20 cellular contexts compared by ENCODE assay signal in the genomic region with DNA sequence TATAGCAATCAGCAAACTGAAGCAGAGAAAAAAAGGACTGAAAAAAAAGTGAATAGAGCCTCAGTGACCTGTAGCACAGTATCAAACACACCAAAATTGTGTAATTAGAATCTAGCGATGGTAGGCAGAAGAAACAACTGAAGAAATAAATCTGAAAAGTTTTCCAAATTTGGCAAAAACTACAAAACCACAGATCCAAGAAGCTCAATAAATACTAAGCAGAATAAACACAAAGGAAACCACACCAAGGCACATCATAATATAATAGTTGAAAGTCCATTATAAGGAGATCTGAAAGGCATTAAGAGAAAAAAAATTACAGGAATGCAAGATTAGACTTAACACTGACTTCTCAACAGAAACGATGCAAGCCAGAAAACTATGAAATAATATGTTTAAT. TPM values are rescaled to one million over a fixed set of nuclear protein-coding genes. Genes with fewer than 3 reads are reported as not detected.
DNase-seq lines count a peak whose midpoint lies in the region; ATAC-seq and TF ChIP-seq lines count a peak whose summit lies in the region.
"Had no signal": no experiment of that assay in that cellular context is flagged by ENCODE, and none has a peak within 500 bp of the region (broad histone marks: within the 10 kb centered on the region; RNA-seq: fewer than 3 reads in every experiment).

No MANE protein-coding gene starts in this region.

- DNase-seq in EL, result peak; percentile 9
- DNase-seq in adipocyte (ENCODE audit: low read depth), result no peak
- peak; percentile 30 for DNase-seq in myocyte (ENCODE audit: low read depth)
- no peak for DNase-seq in activated effector memory CD4-positive, alpha-beta T cell treated with Interleukin-2 at 50 U/mL for 16 hours
- no peak for DNase-seq in T-cell
- DNase-seq: BE2C; CD8-positive, alpha-beta memory T cell; GF-D8; GOT3; KG1; MG63; NCI-H1092 treated with DMSO at 0.1 percent for 48 hours; NCI-H1694; NCI-H226; NCI-H524 treated with DMSO at 0.1 percent for 48 hours had no signal

- H3K9me3 ChIP-seq in adipocyte (ENCODE audit: control insufficient read depth, low read length), result no peaks in the 10 kb centered on the region
- H3K9me3 ChIP-seq: BE2C, MG63, SJSA1 had no signal

- POLR2A ChIA-PET in T-cell (lab: Charles Lee), result no interaction called here

- ATAC-seq in GM18505 (IDR thresholded peaks at IDR 0.05; ENCODE audit: unreplicated experiment) (no peak), T-cell (replicated peaks in 1 of 4) (no peak)
- ATAC-seq: HepG2 had no signal

- H3K27me3 Mint-ChIP-seq in T-cell, result peaks cover 0 to 7% of the 10 kb centered on the region in 2 donors

- peak overlapping the region; percentile 16 for H2AFZ ChIP-seq in ACC112 (ENCODE audit: low read length, unreplicated experiment)

- no peak overlapping the region for H3K27ac Mint-ChIP-seq in T-cell
- H3K27ac Mint-ChIP-seq: CD8-positive, alpha-beta memory T cell had no signal

- H3K4me1 ChIP-seq in ACC112 (ENCODE audit: control insufficient read depth, insufficient read depth, low read length, unreplicated experiment), result no peaks in the 10 kb centered on the region
- H3K4me1 ChIP-seq in adipocyte (ENCODE audit: control insufficient read depth, insufficient read depth, low read length), result peaks cover 18% of the 10 kb centered on the region
- H3K4me1 ChIP-seq: BE2C, SJSA1 had no signal

- H3K9ac ChIP-seq in adipocyte (ENCODE audit: low read length), result peak overlapping the region; percentile 47

- CTCF ChIA-PET in T-cell (lab: Charles Lee), result no interaction called here

- no peak overlapping the region for H3K27ac ChIP-seq in ACC112 (ENCODE audit: low read depth, low read length)
- H3K27ac ChIP-seq: SJSA1 had no signal

- no peaks in the 10 kb centered on the region for H3K9me3 Mint-ChIP-seq in T-cell
- H3K9me3 Mint-ChIP-seq: CD8-positive, alpha-beta memory T cell had no signal

- H3K36me3 ChIP-seq in ACC112 (ENCODE audit: insufficient read depth, low read length) (no peaks in the 10 kb centered on the region), adipocyte (ENCODE audit: control insufficient read depth, insufficient read depth, low read length, severe bottlenecking) (no peaks in the 10 kb centered on the region)
- H3K36me3 ChIP-seq: BE2C, MG63, SJSA1 had no signal

- H3K4me1 Mint-ChIP-seq in T-cell, result peaks cover 0 to 5% (median 0%) of the 10 kb centered on the region in 3 donors

- no peak for TF ChIP-seq POLR2A in GM18505 (IDR thresholded peaks at IDR 0.05; ENCODE audit: borderline replicate concordance, extremely low read depth, insufficient read depth, insufficient read length)

- H3K27me3 ChIP-seq in ACC112 (ENCODE audit: insufficient read depth, low read length) (no peaks in the 10 kb centered on the region), adipocyte (replicated peaks; ENCODE audit: control insufficient read depth, insufficient read depth, low read length) (peaks cover 5% of the 10 kb centered on the region)
- H3K27me3 ChIP-seq: BE2C, MG63 had no signal

- no peak overlapping the region for H3K4me3 Mint-ChIP-seq in T-cell
- H3K4me3 Mint-ChIP-seq: CD8-positive, alpha-beta memory T cell had no signal

- H3K36me3 Mint-ChIP-seq in T-cell, result no peaks in the 10 kb centered on the region

- no peaks in the 10 kb centered on the region for H3K79me2 ChIP-seq in ACC112 (ENCODE audit: control insufficient read depth, insufficient read depth, low read length, unreplicated experiment)

- H3K4me3 ChIP-seq in ACC112 (ENCODE audit: low read depth, low read length), result peak overlapping the region; percentile 51
- peak overlapping the region; percentile 10 for H3K4me3 ChIP-seq in adipocyte (ENCODE audit: low read length)
- H3K4me3 ChIP-seq: MG63, SJSA1 had no signal

RNA-seq across cellular contexts. Expression of gene IL12RB2, which starts 7.1 kb away (rescaled TPM):
- total RNA-seq in myocyte (0.10 TPM in 1 of 2 replicates, not detected in the other), T-cell (1 to 10 TPM; 1.3 to 3.5 (median 2.9) TPM)
- 0.09 TPM for polyA plus RNA-seq in myocyte (2012)
- total RNA-seq: HepG2, SJSA1 had no signal
- polyA plus RNA-seq: AG04450, HepG2 had no signal

Comparison
In these comparisons a context has a peak if more than half of its experiments do, and no peak if none do; other contexts are left out.
1. DNase-seq: peak in EL (single experiment) and myocyte (single experiment); none in adipocyte (single experiment), activated effector memory CD4-positive, alpha-beta T cell treated with Interleukin-2 at 50 U/mL for 16 hours (single experiment) and T-cell (0 of 34).